8 cellular contexts compared by ENCODE assay signal in genomic region chr6:125957391-125957693, GRCh38. TPM values are rescaled to one million over a fixed set of nuclear protein-coding genes. Genes with fewer than 3 reads are reported as not detected.
DNase-seq lines count a peak whose midpoint lies in the region; ATAC-seq and TF ChIP-seq lines count a peak whose summit lies in the region.

No MANE protein-coding gene starts in this region.

- H3K4me1 Mint-ChIP-seq in chondrocyte (ENCODE audit: low read depth), result peaks cover 11% of the 10 kb centered on the region

- in situ Hi-C loops in gastrocnemius medialis (cut with MboI; ENCODE audit: low sequenced_read_pairs in 4 of 4), result loop anchor here in 3 of 4 donors (10.0 to 25.0 kb wide), 3 partner anchors 95 to 645 kb away; partner anchors contain the start of gene HDDC2 (in 1 of the 3)

- TF ChIP-seq CTCF in DND-41 (IDR thresholded peaks at IDR 0.05; ENCODE audit: borderline replicate concordance, extremely low read depth, low read length, poor library complexity, severe bottlenecking), result no peak
- TF ChIP-seq CTCF in Peyer's patch (IDR thresholded peaks at IDR 0.05), result no peak
- no peak for TF ChIP-seq CTCF in foreskin fibroblast (IDR thresholded peaks at IDR 0.05; ENCODE audit: low read depth, low read length)
- TF ChIP-seq CTCF in gastrocnemius medialis (IDR thresholded peaks at IDR 0.05 in 4 of 5, conservative IDR thresholded peaks at IDR 0.05 in 1 of 5), result no peak
- no peak for TF ChIP-seq CTCF in chondrocyte (IDR thresholded peaks at IDR 0.05)

- no peak overlapping the region for H3K4me3 Mint-ChIP-seq in chondrocyte (ENCODE audit: unreplicated experiment)

- H3K4me2 ChIP-seq in DND-41 (ENCODE audit: insufficient read depth, low read length), result peak overlapping the region; percentile 79

- no peaks in the 10 kb centered on the region for H4K20me1 ChIP-seq in DND-41 (ENCODE audit: insufficient read depth, low read length)

- no peak for TF ChIP-seq POLR2A in Peyer's patch (IDR thresholded peaks at IDR 0.05)
- TF ChIP-seq POLR2A in gastrocnemius medialis (IDR thresholded peaks at IDR 0.05), result no peak

- peaks cover 3% of the 10 kb centered on the region; the same call in 1 of the 2 replicates for H3K36me3 ChIP-seq in DND-41 (ENCODE audit: insufficient read depth, low read length)
- no peaks in the 10 kb centered on the region for H3K36me3 ChIP-seq in Peyer's patch
- no peaks in the 10 kb centered on the region for H3K36me3 ChIP-seq in gastrocnemius medialis

- no peaks in the 10 kb centered on the region for H3K36me3 Mint-ChIP-seq in chondrocyte (ENCODE audit: low read depth)
- no peaks in the 10 kb centered on the region for H3K36me3 Mint-ChIP-seq in activated naive CD4-positive, alpha-beta T cell treated with anti-CD3 and anti-CD28 coated beads, Interleukin-2, amount 50 U/mL, for 72 hours

- H3K27me3 ChIP-seq in DND-41 (ENCODE audit: insufficient read depth, low read length, poor library complexity) (no peaks in the 10 kb centered on the region), Peyer's patch (no peaks in the 10 kb centered on the region), gastrocnemius medialis (no peaks in the 10 kb centered on the region)

- peak overlapping the region; percentile 93 for H3K9ac ChIP-seq in DND-41 (ENCODE audit: low read depth, low read length)

- peak overlapping the region; percentile 93 for H2AFZ ChIP-seq in DND-41 (ENCODE audit: low read depth, low read length)

- peaks cover 47% of the 10 kb centered on the region for H3K79me2 ChIP-seq in DND-41 (ENCODE audit: insufficient read depth, low read length)

- DNase-seq in DND-41 (no peak), Peyer's patch (no peak), foreskin fibroblast (no peak), gastrocnemius medialis (no peak), chondrocyte (ENCODE audit: low spot score) (no peak)
- no peak for DNase-seq in activated naive CD4-positive, alpha-beta T cell treated with anti-CD3 and anti-CD28 coated beads, Interleukin-2, amount 50 U/mL, for 72 hours (ENCODE audit: low spot score in 2 of 2)

- no peaks in the 10 kb centered on the region for H3K9me3 Mint-ChIP-seq in chondrocyte (ENCODE audit: low read depth)
- H3K9me3 Mint-ChIP-seq in activated naive CD4-positive, alpha-beta T cell treated with anti-CD3 and anti-CD28 coated beads, Interleukin-2, amount 50 U/mL, for 72 hours, result no peaks in the 10 kb centered on the region

- no peak overlapping the region for H3K27ac Mint-ChIP-seq in chondrocyte (ENCODE audit: unreplicated experiment)
- no peak overlapping the region for H3K27ac Mint-ChIP-seq in activated naive CD4-positive, alpha-beta T cell treated with anti-CD3 and anti-CD28 coated beads, Interleukin-2, amount 50 U/mL, for 72 hours

- H3K4me3 ChIP-seq in DND-41 (ENCODE audit: low read depth in 1 of 2, low read length in 2 of 2) (peak overlapping the region; percentile 77 to 92), Peyer's patch (peak overlapping the region; percentile 67 to 94 (median 88)), foreskin fibroblast (ENCODE audit: low read depth in 1 of 2, low read length in 2 of 2) (peak overlapping the region; percentile 81 to 86), gastrocnemius medialis (peak overlapping the region; percentile 62 to 97 (median 82))

- no peak for ATAC-seq in DND-41 (ENCODE audit: insufficient read depth, low read depth)
- ATAC-seq in gastrocnemius medialis, result no peak
- ATAC-seq in GM21786 (IDR thresholded peaks at IDR 0.05; ENCODE audit: unreplicated experiment), result no peak
- ATAC-seq in HG03571 (IDR thresholded peaks at IDR 0.05; ENCODE audit: unreplicated experiment), result no peak
- ATAC-seq in activated naive CD4-positive, alpha-beta T cell treated with anti-CD3 and anti-CD28 coated beads, Interleukin-2, amount 50 U/mL, for 72 hours, result no peak

- intact Hi-C loops in gastrocnemius medialis (cut with DNase I; ENCODE audit: low total_unique reads), result loop anchor here (2.0 to 5.0 kb wide), 2 partner anchors 39 to 100 kb away; no protein-coding TSS in a partner anchor

- H3K27ac ChIP-seq in DND-41 (ENCODE audit: low read length), result peak overlapping the region; percentile 88
- H3K27ac ChIP-seq in Peyer's patch, result peak overlapping the region; percentile 91 to 95 (median 92)
- peak overlapping the region; percentile 83 to 95 (median 92) for H3K27ac ChIP-seq in gastrocnemius medialis

- H3K9me3 ChIP-seq in DND-41 (ENCODE audit: insufficient read depth, low read length, severe bottlenecking), result peaks cover 8% of the 10 kb centered on the region
- no peaks in the 10 kb centered on the region for H3K9me3 ChIP-seq in Peyer's patch
- H3K9me3 ChIP-seq in gastrocnemius medialis, result no peaks in the 10 kb centered on the region

- H3K4me1 ChIP-seq in DND-41 (ENCODE audit: insufficient read depth, low read length) (peaks cover 25% of the 10 kb centered on the region), Peyer's patch (peaks cover 0 to 28% (median 0%) of the 10 kb centered on the region in 4 donors), gastrocnemius medialis (peaks cover 10 to 20% of the 10 kb centered on the region in 2 donors)

- H3K27me3 Mint-ChIP-seq in chondrocyte (ENCODE audit: low read depth), result no peaks in the 10 kb centered on the region

RNA-seq across cellular contexts. Expression of gene HINT3, which starts 0.8 kb away (rescaled TPM):
- total RNA-seq in Peyer's patch (10 to 100 TPM in 3 of 4 donors, 1 to 10 TPM in 1; 9.9 to 18.2 (median 11.5) TPM), gastrocnemius medialis (10 to 100 TPM; 54.3 to 81.5 (median 67.5) TPM), chondrocyte (15.7 to 19.7 TPM (median 19.3 TPM) in 3 replicates)
- total RNA-seq in activated naive CD4-positive, alpha-beta T cell treated with anti-CD3 and anti-CD28 coated beads, Interleukin-2, amount 50 U/mL, for 72 hours, result 10 to 100 TPM in 1 of 2 donors, 1 to 10 TPM in 1; 7.0 to 11.5 TPM

RNA-seq across cellular contexts. Expression of gene TRMT11, which starts 29.0 kb away (rescaled TPM):
- total RNA-seq in Peyer's patch (10 to 100 TPM; 36.6 to 60.2 (median 51.2) TPM), gastrocnemius medialis (10 to 100 TPM in 1 of 4 donors, 1 to 10 TPM in 3; 2.5 to 10.2 (median 6.9) TPM), chondrocyte (12.0 to 21.0 TPM (median 15.4 TPM) in 3 replicates)
- 10 to 100 TPM; 33.0 to 53.6 TPM for total RNA-seq in activated naive CD4-positive, alpha-beta T cell treated with anti-CD3 and anti-CD28 coated beads, Interleukin-2, amount 50 U/mL, for 72 hours
